1 cellular context compared by ENCODE assay signal in genomic region chr12:24080465-24080864, GRCh38.
TF ChIP-seq lines count a peak whose summit lies in the region.

No MANE protein-coding gene starts in this region.

TF ChIP-seq in HepG2, 621 proteins besides CTCF, POLR2A, EP300 and RAD21 (continued from another document and continues in another):
- TF ChIP-seq TFDP2 (CRISPR knock-in tag; IDR thresholded peaks at IDR 0.05) (peak; percentile 15; the same call in 1 of the 2 replicates), ZNF275 (CRISPR knock-in tag; IDR thresholded peaks at IDR 0.05; ENCODE audit: borderline replicate concordance) (no peak), FOXA3 (CRISPR knock-in tag; IDR thresholded peaks at IDR 0.05) (peak; percentile 95), RFXAP (CRISPR knock-in tag; IDR thresholded peaks at IDR 0.05; ENCODE audit: borderline replicate concordance) (no peak), ZNF547 (CRISPR knock-in tag; IDR thresholded peaks at IDR 0.05) (no peak), FIP1L1 (IDR thresholded peaks at IDR 0.05; ENCODE audit: borderline replicate concordance, insufficient read depth, low read depth, low read length) (no peak), HCFC1 (IDR thresholded peaks at IDR 0.05; ENCODE audit: low read depth, low read length) (no peak), SMC3 (IDR thresholded peaks at IDR 0.05; ENCODE audit: low read length) (no peak), TRIM22 (IDR thresholded peaks at IDR 0.05) (no peak), ZNF660 (CRISPR knock-in tag; IDR thresholded peaks at IDR 0.05; ENCODE audit: borderline replicate concordance, low read depth) (no peak), TOE1 (CRISPR knock-in tag; IDR thresholded peaks at IDR 0.05) (no peak), TGIF2 (CRISPR knock-in tag; IDR thresholded peaks at IDR 0.05) (no peak), ZBTB7B (CRISPR knock-in tag; IDR thresholded peaks at IDR 0.05) (peak; percentile 42; the same call in 1 of the 2 replicates), BCL6 (CRISPR knock-in tag; IDR thresholded peaks at IDR 0.05) (peak; percentile 84), POGZ (CRISPR knock-in tag; IDR thresholded peaks at IDR 0.05) (peak; percentile 89), NONO (IDR thresholded peaks at IDR 0.05) (no peak), NONO (CRISPR knock-in tag; conservative IDR thresholded peaks at IDR 0.05) (peak; percentile 85; the same call in 1 of the 2 replicates), ZNF703 (CRISPR knock-in tag; IDR thresholded peaks at IDR 0.05; ENCODE audit: borderline replicate concordance) (no peak), ZNF33A (CRISPR knock-in tag; IDR thresholded peaks at IDR 0.05; ENCODE audit: borderline replicate concordance) (no peak), ZFP36L1 (CRISPR knock-in tag; IDR thresholded peaks at IDR 0.05) (peak; percentile 44; the same call in 1 of the 2 replicates), RFX3 (CRISPR knock-in tag; IDR thresholded peaks at IDR 0.05) (no peak), E2F2 (CRISPR knock-in tag; IDR thresholded peaks at IDR 0.05; ENCODE audit: borderline replicate concordance) (no peak), ZNF816 (CRISPR knock-in tag; IDR thresholded peaks at IDR 0.05; ENCODE audit: borderline replicate concordance) (no peak), RFX1 (IDR thresholded peaks at IDR 0.05) (no peak), ZNF775 (CRISPR knock-in tag; IDR thresholded peaks at IDR 0.05; ENCODE audit: borderline replicate concordance) (no peak), GPBP1L1 (CRISPR knock-in tag; IDR thresholded peaks at IDR 0.05) (no peak), MIXL1 (CRISPR knock-in tag; IDR thresholded peaks at IDR 0.05) (peak; percentile 91), SALL1 (CRISPR knock-in tag; IDR thresholded peaks at IDR 0.05) (peak; percentile 98), ASH2L (IDR thresholded peaks at IDR 0.05; ENCODE audit: insufficient read length, low read depth, low read length) (peak; percentile 79), ZZZ3 (CRISPR knock-in tag; IDR thresholded peaks at IDR 0.05; ENCODE audit: borderline replicate concordance) (no peak), CEBPB (IDR thresholded peaks at IDR 0.05; ENCODE audit: borderline replicate concordance, low read depth, low read length) (peak; percentile 78), ZNF784 (CRISPR knock-in tag; IDR thresholded peaks at IDR 0.05; ENCODE audit: borderline replicate concordance) (no peak), ZNF468 (CRISPR knock-in tag; IDR thresholded peaks at IDR 0.05) (no peak), ZMYM2 (CRISPR knock-in tag; IDR thresholded peaks at IDR 0.05) (no peak), MLX (CRISPR knock-in tag; IDR thresholded peaks at IDR 0.05) (peak; percentile 71), IKZF1 (IDR thresholded peaks at IDR 0.05) (no peak), ZNF142 (CRISPR knock-in tag; IDR thresholded peaks at IDR 0.05) (no peak), ZNF274 (CRISPR knock-in tag; IDR thresholded peaks at IDR 0.05) (no peak), ZNF652 (CRISPR knock-in tag; IDR thresholded peaks at IDR 0.05; ENCODE audit: borderline replicate concordance, low read depth) (peak; percentile 57; the same call in 1 of the 2 replicates), ZBTB4 (CRISPR knock-in tag; IDR thresholded peaks at IDR 0.05; ENCODE audit: borderline replicate concordance) (no peak), NFIC (IDR thresholded peaks at IDR 0.05; ENCODE audit: low read length) (peak; percentile 98), TAF1 (CRISPR knock-in tag; IDR thresholded peaks at IDR 0.05) (no peak), ARNTL (CRISPR knock-in tag; IDR thresholded peaks at IDR 0.05) (peak; percentile 55; the same call in 1 of the 2 replicates), REL (CRISPR knock-in tag; conservative IDR thresholded peaks at IDR 0.05) (no peak), ISL2 (CRISPR knock-in tag; IDR thresholded peaks at IDR 0.05) (peak; percentile 96), NR2C2 (CRISPR knock-in tag; IDR thresholded peaks at IDR 0.05; ENCODE audit: borderline replicate concordance) (peak; percentile 86), ZNF616 (CRISPR knock-in tag; IDR thresholded peaks at IDR 0.05; ENCODE audit: low read depth) (no peak), YY1 (IDR thresholded peaks at IDR 0.05; ENCODE audit: insufficient read depth, insufficient replicate concordance, low read depth, low read length) (no peak), PHF20 (CRISPR knock-in tag; IDR thresholded peaks at IDR 0.05) (no peak), NFE2 (CRISPR knock-in tag; IDR thresholded peaks at IDR 0.05) (no peak), KDM2A (CRISPR knock-in tag; IDR thresholded peaks at IDR 0.05; ENCODE audit: borderline replicate concordance, low read depth) (no peak), ZNF605 (CRISPR knock-in tag; IDR thresholded peaks at IDR 0.05) (no peak), JUN (CRISPR knock-in tag; IDR thresholded peaks at IDR 0.05) (0 out of 2 replicates have a peak, but pooled peaks have one; percentile 52), CREB1 (IDR thresholded peaks at IDR 0.05) (no peak), CREB1 (CRISPR knock-in tag; IDR thresholded peaks at IDR 0.05) (peak; percentile 77), ZNF180 (CRISPR knock-in tag; IDR thresholded peaks at IDR 0.05; ENCODE audit: borderline replicate concordance, low read depth) (no peak)
